1 cellular context compared by ENCODE assay signal in the genomic region with DNA sequence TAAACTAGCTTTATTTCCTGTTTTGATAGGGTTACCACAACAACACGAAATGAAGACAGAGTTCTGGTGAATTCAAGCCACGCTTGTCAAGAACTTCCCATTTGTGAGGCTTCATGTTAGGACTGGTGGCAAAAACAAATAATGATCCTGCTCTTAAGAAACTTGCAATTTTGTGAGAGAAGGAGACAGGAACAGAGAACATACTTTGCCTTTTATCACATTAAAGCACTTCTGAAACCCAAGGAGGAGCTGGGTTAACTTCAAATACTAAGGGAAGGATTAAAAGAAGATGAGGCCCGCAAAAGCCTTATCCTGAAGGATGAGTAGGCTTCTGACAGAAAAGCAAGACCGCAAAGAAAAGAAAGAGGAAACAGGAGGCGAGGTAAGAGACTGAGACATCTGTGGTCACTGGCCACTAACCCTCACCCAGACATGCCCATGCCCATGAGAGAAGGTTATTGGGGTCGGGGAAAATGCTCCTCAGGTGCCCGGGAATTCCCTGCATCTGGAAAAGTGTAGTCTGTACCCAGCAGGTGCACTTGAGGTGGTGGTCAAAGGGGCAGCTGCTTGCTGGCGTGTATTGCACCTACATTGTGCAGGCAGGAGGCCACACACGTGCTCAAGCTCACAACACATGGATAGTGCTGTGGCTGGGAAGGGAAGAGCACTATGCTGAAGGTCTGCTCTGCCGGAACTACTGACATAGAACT.
TF ChIP-seq lines count a peak whose summit lies in the region.

No MANE protein-coding gene starts in this region.

TF ChIP-seq in K562, 482 proteins besides CTCF, POLR2A, EP300 and RAD21 (continued from another document):
- TF ChIP-seq, protein P1, sequence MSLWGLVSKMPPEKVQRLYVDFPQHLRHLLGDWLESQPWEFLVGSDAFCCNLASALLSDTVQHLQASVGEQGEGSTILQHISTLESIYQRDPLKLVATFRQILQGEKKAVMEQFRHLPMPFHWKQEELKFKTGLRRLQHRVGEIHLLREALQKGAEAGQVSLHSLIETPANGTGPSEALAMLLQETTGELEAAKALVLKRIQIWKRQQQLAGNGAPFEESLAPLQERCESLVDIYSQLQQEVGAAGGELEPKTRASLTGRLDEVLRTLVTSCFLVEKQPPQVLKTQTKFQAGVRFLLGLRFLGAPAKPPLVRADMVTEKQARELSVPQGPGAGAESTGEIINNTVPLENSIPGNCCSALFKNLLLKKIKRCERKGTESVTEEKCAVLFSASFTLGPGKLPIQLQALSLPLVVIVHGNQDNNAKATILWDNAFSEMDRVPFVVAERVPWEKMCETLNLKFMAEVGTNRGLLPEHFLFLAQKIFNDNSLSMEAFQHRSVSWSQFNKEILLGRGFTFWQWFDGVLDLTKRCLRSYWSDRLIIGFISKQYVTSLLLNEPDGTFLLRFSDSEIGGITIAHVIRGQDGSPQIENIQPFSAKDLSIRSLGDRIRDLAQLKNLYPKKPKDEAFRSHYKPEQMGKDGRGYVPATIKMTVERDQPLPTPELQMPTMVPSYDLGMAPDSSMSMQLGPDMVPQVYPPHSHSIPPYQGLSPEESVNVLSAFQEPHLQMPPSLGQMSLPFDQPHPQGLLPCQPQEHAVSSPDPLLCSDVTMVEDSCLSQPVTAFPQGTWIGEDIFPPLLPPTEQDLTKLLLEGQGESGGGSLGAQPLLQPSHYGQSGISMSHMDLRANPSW (CRISPR knock-in tag; IDR thresholded peaks at IDR 0.05) = peak; percentile 92
- TF ChIP-seq, protein P2, sequence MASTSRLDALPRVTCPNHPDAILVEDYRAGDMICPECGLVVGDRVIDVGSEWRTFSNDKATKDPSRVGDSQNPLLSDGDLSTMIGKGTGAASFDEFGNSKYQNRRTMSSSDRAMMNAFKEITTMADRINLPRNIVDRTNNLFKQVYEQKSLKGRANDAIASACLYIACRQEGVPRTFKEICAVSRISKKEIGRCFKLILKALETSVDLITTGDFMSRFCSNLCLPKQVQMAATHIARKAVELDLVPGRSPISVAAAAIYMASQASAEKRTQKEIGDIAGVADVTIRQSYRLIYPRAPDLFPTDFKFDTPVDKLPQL (IDR thresholded peaks at IDR 0.05; ENCODE audit: extremely low read depth, insufficient read length) = no peak
- TF ChIP-seq NR1H2 (CRISPR knock-in tag; IDR thresholded peaks at IDR 0.05) (no peak), ASH1L (IDR thresholded peaks at IDR 0.05; ENCODE audit: borderline replicate concordance, low read depth, partially characterized antibody) (no peak), POLR2H (tag; IDR thresholded peaks at IDR 0.05; ENCODE audit: low read depth) (no peak), EHMT2 (IDR thresholded peaks at IDR 0.05) (no peak), TAF15 (IDR thresholded peaks at IDR 0.05; ENCODE audit: low read depth, low read length) (no peak)
